Comparison of ENCODE assay signal across 10 cellular contexts in genomic region chr20:31676534-31677030, GRCh38. TPM values are rescaled to one million over a fixed set of nuclear protein-coding genes. Genes with fewer than 3 reads are reported as not detected.
DNase-seq lines count a peak whose midpoint lies in the region; ATAC-seq and TF ChIP-seq lines count a peak whose summit lies in the region.
"Had no signal": no experiment of that assay in that cellular context is flagged by ENCODE, and none has a peak within 500 bp of the region (broad histone marks: within the 10 kb centered on the region; RNA-seq: fewer than 3 reads in every experiment).

No MANE protein-coding gene starts in this region.

- H3K36me3 ChIP-seq in hepatocyte (replicated peaks; ENCODE audit: insufficient read depth, low read depth): no peaks in the 10 kb centered on the region

- TF ChIP-seq CTCF in activated B cell treated with CpG ODN at 0.5 μM for 24 hours (IDR thresholded peaks at IDR 0.05): no peak
- no peak for TF ChIP-seq CTCF in hepatocyte (IDR thresholded peaks at IDR 0.05; ENCODE audit: poor library complexity)

- no peak overlapping the region for H3K4me3 ChIP-seq in hepatocyte

- no peaks in the 10 kb centered on the region for H3K9me3 Mint-ChIP-seq in activated B cell treated with CpG ODN at 0.5 μM for 24 hours
- H3K9me3 Mint-ChIP-seq in stimulated activated memory B cell treated with anti-CD40 and anti-IgM and Interleukin-4, amounts not matched to agents 10 μg/mL and 1 μg/mL and 100 μg/mL, for 72 hours: no peaks in the 10 kb centered on the region

- peak overlapping the region; percentile 77 for H3K27ac ChIP-seq in hepatocyte
- H3K27ac ChIP-seq: 22Rv1 had no signal

- no peaks in the 10 kb centered on the region for H3K27me3 Mint-ChIP-seq in activated B cell treated with CpG ODN at 0.5 μM for 24 hours
- H3K27me3 Mint-ChIP-seq in stimulated activated memory B cell treated with anti-CD40 and anti-IgM and Interleukin-4, amounts not matched to agents 10 μg/mL and 1 μg/mL and 100 μg/mL, for 72 hours: no peaks in the 10 kb centered on the region

- peaks cover 53% of the 10 kb centered on the region for H3K4me1 ChIP-seq in hepatocyte (ENCODE audit: insufficient read depth)

- H3K79me2 ChIP-seq in hepatocyte: peaks cover 100% of the 10 kb centered on the region

- CTCF ChIA-PET in activated B cell treated with CpG ODN at 0.5 μM for 24 hours (lab: Charles Lee): interaction anchor here (3.7 to 4.3 kb wide), 2 partner anchors 15 to 46 kb away, joined by 23 to 28 read pairs; partner anchors contain the start of gene BCL2L1

- DNase-seq in NCI-H82 (lab: John Stamatoyannopoulos, UW) (peak; percentile 53), NCI-H82 treated with DMSO at 0.1 percent for 48 hours (lab: John Stamatoyannopoulos, UW; ENCODE audit: unreplicated experiment) (no peak), activated B cell treated with CpG ODN at 0.5 μM for 24 hours (no peak), hepatocyte (ENCODE audit: low spot score) (no peak), NOMO-1 treated with DMSO at 0.1 percent for 48 hours (lab: John Stamatoyannopoulos, UW; ENCODE audit: unreplicated experiment) (no peak), NCI-H2029 (lab: John Stamatoyannopoulos, UW) (no peak)

- no peaks in the 10 kb centered on the region for H3K9me3 ChIP-seq in hepatocyte (ENCODE audit: low read depth)

- no peak overlapping the region for H2AFZ ChIP-seq in hepatocyte

- H3K27me3 ChIP-seq in hepatocyte: no peaks in the 10 kb centered on the region

- no peaks in the 10 kb centered on the region for H3K9me2 ChIP-seq in hepatocyte (replicated peaks; ENCODE audit: insufficient read depth)

- ATAC-seq in activated B cell treated with CpG ODN at 0.5 μM for 24 hours (ENCODE audit: low read depth) (no peak), GM19351 (IDR thresholded peaks at IDR 0.05; ENCODE audit: unreplicated experiment) (no peak)
- ATAC-seq in stimulated activated memory B cell treated with anti-CD40 and anti-IgM and Interleukin-4, amounts not matched to agents 10 μg/mL and 1 μg/mL and 100 μg/mL, for 72 hours: no peak

- intact Hi-C loops in activated B cell treated with CpG ODN at 0.5 μM for 24 hours (cut with micrococcal nuclease): no loop called here

- H4K20me1 ChIP-seq in hepatocyte (ENCODE audit: insufficient read depth, poor library complexity, severe bottlenecking): peaks cover 56% of the 10 kb centered on the region

- H3K4me3 Mint-ChIP-seq in activated B cell treated with CpG ODN at 0.5 μM for 24 hours: peak overlapping the region; percentile 89
- H3K4me3 Mint-ChIP-seq in stimulated activated memory B cell treated with anti-CD40 and anti-IgM and Interleukin-4, amounts not matched to agents 10 μg/mL and 1 μg/mL and 100 μg/mL, for 72 hours: peak overlapping the region; percentile 60

- 91% methylated on average over 8 of the region's 8 CpGs for WGBS in hepatocyte (ENCODE audit: low lambda C conversion rate, missing lambda C conversion rate)

- H3K4me2 ChIP-seq in hepatocyte: no peak overlapping the region

- peaks cover 56% of the 10 kb centered on the region for H3K36me3 Mint-ChIP-seq in activated B cell treated with CpG ODN at 0.5 μM for 24 hours (ENCODE audit: low read depth)
- peaks cover 76% of the 10 kb centered on the region for H3K36me3 Mint-ChIP-seq in stimulated activated memory B cell treated with anti-CD40 and anti-IgM and Interleukin-4, amounts not matched to agents 10 μg/mL and 1 μg/mL and 100 μg/mL, for 72 hours

- H3K27ac Mint-ChIP-seq in activated B cell treated with CpG ODN at 0.5 μM for 24 hours: peak overlapping the region; percentile 94
- peak overlapping the region; percentile 83 for H3K27ac Mint-ChIP-seq in stimulated activated memory B cell treated with anti-CD40 and anti-IgM and Interleukin-4, amounts not matched to agents 10 μg/mL and 1 μg/mL and 100 μg/mL, for 72 hours

- H3K4me1 Mint-ChIP-seq in activated B cell treated with CpG ODN at 0.5 μM for 24 hours: peaks cover 56% of the 10 kb centered on the region
- peaks cover 69% of the 10 kb centered on the region for H3K4me1 Mint-ChIP-seq in stimulated activated memory B cell treated with anti-CD40 and anti-IgM and Interleukin-4, amounts not matched to agents 10 μg/mL and 1 μg/mL and 100 μg/mL, for 72 hours

- POLR2A ChIA-PET in activated B cell treated with CpG ODN at 0.5 μM for 24 hours (lab: Charles Lee): interaction anchor here (0.5 to 2.7 kb wide), 6 partner anchors 9 to 823 kb away, joined by 3 to 38 read pairs (median 8); partner anchors contain the start of gene BCL2L1

RNA-seq across cellular contexts. Expression of gene COX4I2, which starts 38.9 kb away (rescaled TPM):
- total RNA-seq in activated B cell treated with CpG ODN at 0.5 μM for 24 hours: not detected in 2 replicates
- total RNA-seq in hepatocyte: 0.68 and 3.6 TPM in 2 replicates
- 0.37 and 3.3 TPM in 2 replicates for polyA plus RNA-seq in hepatocyte
- total RNA-seq: LHCN-M2 had no signal

RNA-seq across cellular contexts. Expression of gene BCL2L1, which starts 46.1 kb away (rescaled TPM):
- total RNA-seq in activated B cell treated with CpG ODN at 0.5 μM for 24 hours (53.4 and 60.4 TPM in 2 replicates), hepatocyte (139 and 145 TPM in 2 replicates)
- 104 and 108 TPM in 2 replicates for polyA plus RNA-seq in hepatocyte
